ENCODE assay signal across 13 cellular contexts in the genomic region with DNA sequence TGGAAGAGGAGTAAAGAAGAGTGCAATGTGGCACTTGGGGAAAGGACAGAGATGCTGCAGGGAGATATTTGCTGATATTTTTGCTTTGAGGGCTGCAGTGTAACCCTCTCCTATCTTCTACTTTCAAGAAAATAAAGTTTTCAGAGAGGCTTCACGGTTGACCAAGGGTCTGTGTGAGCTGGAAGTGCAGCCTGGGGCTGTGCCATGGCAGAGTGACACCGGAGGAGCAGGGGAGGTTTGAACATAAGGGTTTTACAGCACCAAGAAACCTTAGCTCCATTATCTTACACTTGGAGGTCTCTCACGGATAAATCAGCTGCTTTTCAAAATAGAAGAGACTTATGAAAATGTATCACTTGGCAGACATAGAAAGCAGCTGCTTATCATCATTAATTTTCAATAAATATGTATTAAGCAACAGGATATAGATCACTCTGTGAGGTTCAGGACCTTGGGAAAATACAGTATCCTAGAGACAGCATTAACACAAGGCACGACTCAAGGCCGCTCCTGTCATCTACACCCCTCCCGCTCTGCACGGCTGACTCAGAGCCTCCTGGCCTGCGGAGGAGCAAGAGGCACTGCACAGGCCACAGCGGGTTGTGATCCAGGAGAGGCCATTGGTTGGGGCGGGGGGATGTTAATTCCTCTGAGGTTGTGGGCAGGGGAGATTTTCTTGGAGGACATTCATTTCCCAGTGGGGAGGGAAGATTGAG.
A peak's percentile ranks its signal among the peaks of the same experiment; 100 is the strongest.
DNase-seq lines count a peak whose midpoint lies in the region; ATAC-seq and TF ChIP-seq lines count a peak whose summit lies in the region.
"Had no signal": no experiment of that assay in that cellular context is flagged by ENCODE, and none has a peak within 500 bp of the region (broad histone marks: within the 10 kb centered on the region; RNA-seq: fewer than 3 reads in every experiment).

No MANE protein-coding gene starts in this region.

- H3K14ac ChIP-seq in IMR-90 (replicated peaks; ENCODE audit: low read depth, low read length) = peak overlapping the region; percentile 92

- H3K27ac ChIP-seq in IMR-90 (ENCODE audit: insufficient read depth, low read length) (peak overlapping the region; percentile 96), left lung (peak overlapping the region; percentile 53 to 72), suprapubic skin (peak overlapping the region; percentile 68)
- H3K27ac ChIP-seq: ascending aorta, SJCRH30 had no signal

- in situ Hi-C loops in IMR-90 (cut with MboI; ENCODE audit: low sequenced_read_pairs) = no loop called here

- peak overlapping the region; percentile 95 for H4K5ac ChIP-seq in IMR-90 (ENCODE audit: low read depth, low read length)

- peak overlapping the region; percentile 95 for H3K4ac ChIP-seq in IMR-90 (ENCODE audit: low read depth, low read length)

- peaks cover 20% of the 10 kb centered on the region for H3K4me1 ChIP-seq in IMR-90 (ENCODE audit: control insufficient read depth, insufficient read depth, low read length)
- H3K4me1 ChIP-seq in left lung = peaks cover 0 to 2% of the 10 kb centered on the region in 2 donors
- H3K4me1 ChIP-seq in suprapubic skin = peaks cover 13% of the 10 kb centered on the region
- H3K4me1 ChIP-seq: ascending aorta, SJCRH30 had no signal

- CTCF ChIA-PET in IMR-90 (lab: Yijun Ruan, JAX) = no interaction called here

- dilution Hi-C loops in IMR-90 (cut with HindIII; ENCODE audit: low sequenced_read_pairs, unreplicated experiment) = no loop called here

- H3K4me3 ChIP-seq in IMR-90 (ENCODE audit: insufficient read depth, low read depth, low read length) (no peak overlapping the region), left lung (no peak overlapping the region), suprapubic skin (no peak overlapping the region)
- H3K4me3 ChIP-seq: ascending aorta, SJCRH30 had no signal

- peak overlapping the region; percentile 82 for H3K56ac ChIP-seq in IMR-90 (ENCODE audit: extremely low read depth, insufficient read depth, low read length)

- no peaks in the 10 kb centered on the region for H3K9me3 Mint-ChIP-seq in chondrocyte (ENCODE audit: low read depth)
- H3K9me3 Mint-ChIP-seq: natural killer cell treated with Interleukin-12 subunit alpha and Interleukin-12 subunit beta and Interleukin-15 and Interleukin-18, amount 100 ng/mL, for 72 hours had no signal

- H3K4me3 Mint-ChIP-seq in chondrocyte (ENCODE audit: unreplicated experiment) = no peak overlapping the region
- H3K4me3 Mint-ChIP-seq: natural killer cell treated with Interleukin-12 subunit alpha and Interleukin-12 subunit beta and Interleukin-15 and Interleukin-18, amount 100 ng/mL, for 72 hours had no signal

- H3K27me3 Mint-ChIP-seq in chondrocyte (ENCODE audit: low read depth) = no peaks in the 10 kb centered on the region

- TF ChIP-seq POLR2A in IMR-90 (IDR thresholded peaks at IDR 0.05; ENCODE audit: low read depth, low read length) = 0 out of 2 replicates have a peak, but pooled peaks have one; percentile 26
- no peak for TF ChIP-seq POLR2A in suprapubic skin (IDR thresholded peaks at IDR 0.05)

- H3K4me1 Mint-ChIP-seq in chondrocyte (ENCODE audit: low read depth) = peaks cover 13% of the 10 kb centered on the region

- peaks cover 0 to 36% of the 10 kb centered on the region in 2 experiments; a peak in 3 of 4 replicates for H3K79me1 ChIP-seq in IMR-90 (ENCODE audit: low read depth in 1 of 2, low read length in 2 of 2)

- peak overlapping the region; percentile 87 for H2AK9ac ChIP-seq in IMR-90 (replicated peaks; ENCODE audit: low read depth, low read length, poor library complexity)

- WGBS in IMR-90 (ENCODE audit: extremely low coverage in 2 of 2, insufficient read length in 1 of 2), 2 experiments = no CpG with 5 or more reads among the region's 10 CpGs
- WGBS in suprapubic skin = 80% methylated on average over 10 of the region's 10 CpGs

- peak overlapping the region; percentile 85 to 97 for H4K8ac ChIP-seq in IMR-90 (ENCODE audit: low read depth in 2 of 2, low read length in 2 of 2)

- H2AK5ac ChIP-seq in IMR-90 (ENCODE audit: low read depth, low read length) = peak overlapping the region; percentile 100

- H2BK20ac ChIP-seq in IMR-90 (ENCODE audit: low read depth, low read length) = peak overlapping the region; percentile 90

- DNase-seq in IMR-90 (peak; percentile 96), chondrocyte (ENCODE audit: low spot score) (peak; percentile 84), left lung (peak in 1 of 2 donors; percentile 75), suprapubic skin (ENCODE audit: low spot score in 2 of 2) (no peak), pons (ENCODE audit: low spot score) (no peak), DMS153 (lab: John Stamatoyannopoulos, UW) (no peak), OCI-M2 (lab: John Stamatoyannopoulos, UW; ENCODE audit: unreplicated experiment) (no peak)
- DNase-seq: DMS79, NCI-H1436 treated with DMSO at 0.1 percent for 48 hours, SJCRH30 had no signal

- peak overlapping the region; percentile 78 for H3K9ac ChIP-seq in IMR-90 (ENCODE audit: low read depth, low read length)

- peak overlapping the region; percentile 97 for H2BK120ac ChIP-seq in IMR-90 (ENCODE audit: low read depth, low read length)

- peak; percentile 38 for TF ChIP-seq RAD21 in IMR-90 (IDR thresholded peaks at IDR 0.05; ENCODE audit: low read length)

- POLR2A ChIA-PET in IMR-90 (lab: Charles Lee; ENCODE audit: unreplicated experiment) = no interaction called here

- no TSS peak for BruUV-seq in IMR-90 (replicated peaks; lab: Mats Ljungman, UMichigan)

- H3K18ac ChIP-seq in IMR-90 (ENCODE audit: low read depth, low read length) = peak overlapping the region; percentile 95

- H3K9me3 ChIP-seq in IMR-90 (ENCODE audit: control insufficient read depth, insufficient read depth, low read length) = no peaks in the 10 kb centered on the region
- no peaks in the 10 kb centered on the region for H3K9me3 ChIP-seq in left lung
- H3K9me3 ChIP-seq in suprapubic skin = no peaks in the 10 kb centered on the region
- H3K9me3 ChIP-seq: ascending aorta had no signal

- H3K9me1 ChIP-seq in IMR-90 (ENCODE audit: insufficient read depth, low read length) = peaks cover 42% of the 10 kb centered on the region

- peak overlapping the region; percentile 98 for H2BK5ac ChIP-seq in IMR-90 (ENCODE audit: low read depth, low read length, poor library complexity, severe bottlenecking)

- no peak overlapping the region for H3K4me2 ChIP-seq in IMR-90 (ENCODE audit: low read depth, low read length)

- H4K20me1 ChIP-seq in IMR-90 (ENCODE audit: insufficient read depth, low read length) = no peaks in the 10 kb centered on the region

- H3K27me3 ChIP-seq in IMR-90 (ENCODE audit: control insufficient read depth, insufficient read depth, low read length) (no peaks in the 10 kb centered on the region), left lung (peaks cover 0 to 5% of the 10 kb centered on the region in 2 donors), suprapubic skin (no peaks in the 10 kb centered on the region)
- H3K27me3 ChIP-seq: ascending aorta, SJCRH30 had no signal

- H2AFZ ChIP-seq in IMR-90 (replicated peaks; ENCODE audit: low read length, poor library complexity) = peak overlapping the region; percentile 84

- ATAC-seq in IMR-90 (ENCODE audit: low read depth) (peak; percentile 99), left lung (peak; percentile 92), HG02763 (IDR thresholded peaks at IDR 0.05; ENCODE audit: unreplicated experiment) (no peak)
- ATAC-seq: natural killer cell treated with Interleukin-12 subunit alpha and Interleukin-12 subunit beta and Interleukin-15 and Interleukin-18, amount 100 ng/mL, for 72 hours had no signal

- intact Hi-C loops in IMR-90 (cut with micrococcal nuclease) = no loop called here
- intact Hi-C loops in left lung (cut with DNase I) = no loop called here

- peak overlapping the region; percentile 96 for H4K91ac ChIP-seq in IMR-90 (ENCODE audit: insufficient read depth, low read depth, low read length)

- no peak for TF ChIP-seq CTCF in IMR-90 (conservative IDR thresholded peaks at IDR 0.05; ENCODE audit: low read depth, low read length)
- no peak for TF ChIP-seq CTCF in chondrocyte (IDR thresholded peaks at IDR 0.05)
- TF ChIP-seq CTCF in left lung (IDR thresholded peaks at IDR 0.05) = no peak
- no peak for TF ChIP-seq CTCF in suprapubic skin (IDR thresholded peaks at IDR 0.05)

- H3K27ac Mint-ChIP-seq in chondrocyte (ENCODE audit: unreplicated experiment) = no peak overlapping the region
- H3K27ac Mint-ChIP-seq: natural killer cell treated with Interleukin-12 subunit alpha and Interleukin-12 subunit beta and Interleukin-15 and Interleukin-18, amount 100 ng/mL, for 72 hours had no signal

- peak overlapping the region; percentile 98 for H3K23ac ChIP-seq in IMR-90 (ENCODE audit: low read depth, low read length)

- TF ChIP-seq EP300 in suprapubic skin (IDR thresholded peaks at IDR 0.05) = no peak

- H3K36me3 ChIP-seq in IMR-90 (ENCODE audit: control insufficient read depth, insufficient read depth, low read length) = no peaks in the 10 kb centered on the region
- no peaks in the 10 kb centered on the region for H3K36me3 ChIP-seq in left lung
- no peaks in the 10 kb centered on the region for H3K36me3 ChIP-seq in suprapubic skin
- H3K36me3 ChIP-seq: ascending aorta, SJCRH30 had no signal

- peak overlapping the region; percentile 99 for H2BK15ac ChIP-seq in IMR-90 (ENCODE audit: low read depth, low read length)

- H3K36me3 Mint-ChIP-seq in chondrocyte (ENCODE audit: low read depth) = no peaks in the 10 kb centered on the region
- H3K36me3 Mint-ChIP-seq: natural killer cell treated with Interleukin-12 subunit alpha and Interleukin-12 subunit beta and Interleukin-15 and Interleukin-18, amount 100 ng/mL, for 72 hours had no signal

TF ChIP-seq in IMR-90, 13 proteins besides CTCF, POLR2A, EP300 and RAD21 (continues in another document):
- TF ChIP-seq BHLHE40 (IDR thresholded peaks at IDR 0.05; ENCODE audit: low read depth, low read length) = peak; percentile 24; the same call in 1 of the 2 replicates
- TF ChIP-seq, protein P1, sequence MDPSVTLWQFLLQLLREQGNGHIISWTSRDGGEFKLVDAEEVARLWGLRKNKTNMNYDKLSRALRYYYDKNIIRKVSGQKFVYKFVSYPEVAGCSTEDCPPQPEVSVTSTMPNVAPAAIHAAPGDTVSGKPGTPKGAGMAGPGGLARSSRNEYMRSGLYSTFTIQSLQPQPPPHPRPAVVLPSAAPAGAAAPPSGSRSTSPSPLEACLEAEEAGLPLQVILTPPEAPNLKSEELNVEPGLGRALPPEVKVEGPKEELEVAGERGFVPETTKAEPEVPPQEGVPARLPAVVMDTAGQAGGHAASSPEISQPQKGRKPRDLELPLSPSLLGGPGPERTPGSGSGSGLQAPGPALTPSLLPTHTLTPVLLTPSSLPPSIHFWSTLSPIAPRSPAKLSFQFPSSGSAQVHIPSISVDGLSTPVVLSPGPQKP (IDR thresholded peaks at IDR 0.05; ENCODE audit: borderline replicate concordance, low read depth, low read length) = no peak
- no peak for TF ChIP-seq RFX5 (IDR thresholded peaks at IDR 0.05; ENCODE audit: low read depth, low read length)
- no peak for TF ChIP-seq CHD1 (IDR thresholded peaks at IDR 0.05; ENCODE audit: low read depth, low read length)
- TF ChIP-seq MAZ (IDR thresholded peaks at IDR 0.05; ENCODE audit: borderline replicate concordance, low read depth, low read length) = peak; percentile 94
- TF ChIP-seq SMC3 (IDR thresholded peaks at IDR 0.05; ENCODE audit: low read depth, low read length) = no peak
- TF ChIP-seq NFE2L2 (IDR thresholded peaks at IDR 0.05; ENCODE audit: low read depth, low read length) = no peak

Comparison
In these comparisons a context has a peak if more than half of its experiments do, and no peak if none do; other contexts are left out.
1. DNase-seq: peak in IMR-90 (single experiment) and chondrocyte (single experiment); none in suprapubic skin (0 of 2), pons (single experiment), DMS153 (single experiment) and OCI-M2 (single experiment).
2. Peak in every context shown above with its lines, with median percentiles within 50 percentile points of each other: H3K27ac ChIP-seq.